In genomic region chr10:78763651-78764395, GRCh38 we compare ENCODE assay signal across 11 cellular contexts.
A peak's percentile ranks its signal among the peaks of the same experiment; 100 is the strongest.
DNase-seq lines count a peak whose midpoint lies in the region; ATAC-seq, FAIRE-seq and TF ChIP-seq lines count a peak whose summit lies in the region.
"Had no signal": no experiment of that assay in that cellular context is flagged by ENCODE, and none has a peak within 500 bp of the region (broad histone marks: within the 10 kb centered on the region; RNA-seq: fewer than 3 reads in every experiment).

No MANE protein-coding gene starts in this region.

- no peaks in the 10 kb centered on the region for H4K20me1 ChIP-seq in OCI-LY7 (ENCODE audit: insufficient read depth, low read length)

- intact Hi-C loops in pancreas (cut with DNase I), result no loop called here
- intact Hi-C loops in OCI-LY7 (cut with micrococcal nuclease; ENCODE audit: unreplicated experiment), result no loop called here

- peak; percentile 24 for DNase-seq in stimulated activated naive CD4-positive, alpha-beta T cell treated with Interleukin-2 at 50 U/mL for 16 hours (lab: John Stamatoyannopoulos, UW)
- no peak for DNase-seq in stimulated activated naive CD4-positive, alpha-beta T cell (lab: John Stamatoyannopoulos, UW)
- DNase-seq in activated naive CD8-positive, alpha-beta T cell treated with anti-CD3 and anti-CD28 coated beads, Interleukin-2, amount 50 U/mL, for 24 hours, result peak; percentile 60
- DNase-seq in pancreas (peak in 1 of 6 donors; percentile 16), middle frontal gyrus (ENCODE audit: extremely low spot score, low spot score) (no peak), OCI-LY7 (ENCODE audit: low spot score) (no peak), foreskin fibroblast (no peak), DMS114 treated with DMSO at 0.1 percent for 48 hours (lab: John Stamatoyannopoulos, UW; ENCODE audit: unreplicated experiment) (no peak)

- no peaks in the 10 kb centered on the region for H3K79me2 ChIP-seq in OCI-LY7 (ENCODE audit: insufficient read depth, low read depth, low read length)

- no peaks in the 10 kb centered on the region for H3K9me3 ChIP-seq in pancreas
- H3K9me3 ChIP-seq in OCI-LY7 (ENCODE audit: low read length), result no peaks in the 10 kb centered on the region

- 72 to 76% methylated on average over 10 of the region's 10 CpGs for WGBS in pancreas, 2 donors

- TF ChIP-seq CTCF in pancreas (IDR thresholded peaks at IDR 0.05) (no peak), OCI-LY7 (conservative IDR thresholded peaks at IDR 0.05; ENCODE audit: low read length) (no peak), foreskin fibroblast (IDR thresholded peaks at IDR 0.05; ENCODE audit: low read depth, low read length) (no peak)

- FAIRE-seq in pancreas (lab: Jason Lieb, UNC), result no peak
- FAIRE-seq: islet of Langerhans had no signal

- ATAC-seq in activated naive CD8-positive, alpha-beta T cell treated with anti-CD3 and anti-CD28 coated beads, Interleukin-2, amount 50 U/mL, for 24 hours, result peak; percentile 76
- peak in 3 of 4 donors; percentile 25 to 56 (median 38) for ATAC-seq in pancreas

- POLR2A ChIA-PET in OCI-LY7 (lab: Charles Lee), result interaction anchor here (0.5 kb wide), 1 partner anchor 112 kb away, joined by 3 read pairs; no protein-coding TSS in a partner anchor

- H3K4me1 ChIP-seq in pancreas (no peaks in the 10 kb centered on the region), OCI-LY7 (ENCODE audit: insufficient read depth, low read length, poor library complexity, severe bottlenecking) (no peaks in the 10 kb centered on the region)

- no TSS peak for BruUV-seq in OCI-LY7 (replicated peaks; lab: Mats Ljungman, UMichigan)

- H3K27ac Mint-ChIP-seq in activated naive CD8-positive, alpha-beta T cell treated with anti-CD3 and anti-CD28 coated beads, Interleukin-2, amount 50 U/mL, for 24 hours, result peak overlapping the region; percentile 88
- H3K27ac Mint-ChIP-seq: CD4-positive, CD25-positive, alpha-beta regulatory T cell had no signal

- H3K27me3 Mint-ChIP-seq in activated naive CD8-positive, alpha-beta T cell treated with anti-CD3 and anti-CD28 coated beads, Interleukin-2, amount 50 U/mL, for 24 hours, result peaks cover 3% of the 10 kb centered on the region

- peak overlapping the region in 2 of 4 donors; percentile 35 to 53 for H3K27ac ChIP-seq in pancreas
- no peak overlapping the region for H3K27ac ChIP-seq in OCI-LY7 (ENCODE audit: low read depth, low read length, poor library complexity, severe bottlenecking)
- H3K27ac ChIP-seq: KMS-11 had no signal

- no peaks in the 10 kb centered on the region for H3K9me3 Mint-ChIP-seq in activated naive CD8-positive, alpha-beta T cell treated with anti-CD3 and anti-CD28 coated beads, Interleukin-2, amount 50 U/mL, for 24 hours
- H3K9me3 Mint-ChIP-seq: CD4-positive, CD25-positive, alpha-beta regulatory T cell had no signal

- H3K9me2 ChIP-seq in OCI-LY7 (ENCODE audit: insufficient read depth, low read length), result no peaks in the 10 kb centered on the region

- no peak overlapping the region for H3K4me3 Mint-ChIP-seq in activated naive CD8-positive, alpha-beta T cell treated with anti-CD3 and anti-CD28 coated beads, Interleukin-2, amount 50 U/mL, for 24 hours
- H3K4me3 Mint-ChIP-seq: CD4-positive, CD25-positive, alpha-beta regulatory T cell had no signal

- H2AFZ ChIP-seq in OCI-LY7 (ENCODE audit: low read length), result no peak overlapping the region

- H3K4me2 ChIP-seq in OCI-LY7 (ENCODE audit: low read length), result no peak overlapping the region
- H3K4me2 ChIP-seq: KMS-11 had no signal

- H3K36me3 Mint-ChIP-seq in activated naive CD8-positive, alpha-beta T cell treated with anti-CD3 and anti-CD28 coated beads, Interleukin-2, amount 50 U/mL, for 24 hours (ENCODE audit: low read depth), result no peaks in the 10 kb centered on the region
- H3K36me3 Mint-ChIP-seq: CD4-positive, CD25-positive, alpha-beta regulatory T cell had no signal

- H3K4me1 Mint-ChIP-seq in activated naive CD8-positive, alpha-beta T cell treated with anti-CD3 and anti-CD28 coated beads, Interleukin-2, amount 50 U/mL, for 24 hours, result peaks cover 25% of the 10 kb centered on the region
- H3K4me1 Mint-ChIP-seq: CD4-positive, CD25-positive, alpha-beta regulatory T cell had no signal

- H3K27me3 ChIP-seq in pancreas, result no peaks in the 10 kb centered on the region

- CTCF ChIA-PET in OCI-LY7 (lab: Charles Lee; ENCODE audit: unreplicated experiment), result interaction anchor here (0.5 kb wide), 1 partner anchor 9 kb away, joined by 3 read pairs; no protein-coding TSS in a partner anchor

- H3K4me3 ChIP-seq in pancreas (no peak overlapping the region), OCI-LY7 (ENCODE audit: low read depth, low read length, poor library complexity, severe bottlenecking) (no peak overlapping the region), foreskin fibroblast (ENCODE audit: low read depth in 1 of 2, low read length in 2 of 2) (no peak overlapping the region)

- H3K36me3 ChIP-seq in pancreas (no peaks in the 10 kb centered on the region), OCI-LY7 (ENCODE audit: insufficient read depth, low read length) (no peaks in the 10 kb centered on the region)

Comparison
In these comparisons a context has a peak if more than half of its experiments do, and no peak if none do; other contexts are left out.
1. DNase-seq: peak in stimulated activated naive CD4-positive, alpha-beta T cell treated with Interleukin-2 at 50 U/mL for 16 hours (single experiment) and activated naive CD8-positive, alpha-beta T cell treated with anti-CD3 and anti-CD28 coated beads, Interleukin-2, amount 50 U/mL, for 24 hours (single experiment); none in stimulated activated naive CD4-positive, alpha-beta T cell (0 of 6), middle frontal gyrus (single experiment), OCI-LY7 (single experiment), foreskin fibroblast (0 of 2) and DMS114 treated with DMSO at 0.1 percent for 48 hours (single experiment).